Comparison of ENCODE assay signal across 29 cellular contexts in the genomic region with DNA sequence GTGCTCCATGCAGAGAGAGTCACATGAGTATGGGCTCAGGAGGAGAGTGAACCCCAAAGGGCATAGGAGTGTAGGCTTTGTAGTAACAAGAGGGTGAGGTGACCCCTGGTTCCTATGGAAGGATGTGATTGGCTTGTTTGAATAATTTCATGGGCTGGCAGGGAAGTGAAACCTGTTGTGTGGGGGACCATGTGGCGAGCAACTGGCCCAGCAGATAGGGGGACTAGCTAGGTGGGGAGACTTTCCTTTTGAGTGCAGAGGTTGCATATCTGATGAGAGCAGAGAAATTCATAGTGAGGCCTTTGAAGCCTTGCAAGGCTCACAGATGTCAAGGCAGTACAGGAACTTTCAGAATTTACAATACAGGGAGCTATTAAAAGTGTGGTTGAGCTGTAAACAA.
"Had no signal": no experiment of that assay in that cellular context is flagged by ENCODE, and none has a peak within 500 bp of the region (broad histone marks: within the 10 kb centered on the region; RNA-seq: fewer than 3 reads in every experiment).

No MANE protein-coding gene starts in this region.

- DNase-seq: activated B cell treated with CpG ODN at 0.5 μM for 24 hours; activated CD4-positive, alpha-beta T cell treated with anti-CD3 and anti-CD28 coated beads for 1 hour; activated CD4-positive, alpha-beta T cell treated with anti-CD3 and anti-CD28 coated beads, Interleukin-2, amount 10 ng/mL, durations not matched to agents 24 days and 14 days; activated CD4-positive, alpha-beta T cell treated with anti-CD3 and anti-CD28 coated beads, Interleukin-2, amount 50 U/mL, for 48 hours; activated CD8-positive, alpha-beta memory T cell treated with anti-CD3 and anti-CD28 coated beads, Interleukin-2, amount 10 ng/mL, durations not matched to agents 7 days and 5 days; activated effector memory CD4-positive, alpha-beta T cell treated with anti-CD3 and anti-CD28 coated beads, Interleukin-2, amount 50 U/mL, for 16 hours; activated naive CD4-positive, alpha-beta T cell treated with Interleukin-2 at 50 U/mL for 16 hours; activated naive CD8-positive, alpha-beta T cell treated with anti-CD3 and anti-CD28 coated beads, Interleukin-2, amount 50 U/mL, for 24 hours; activated T-cell treated with anti-CD3 and anti-CD28 coated beads, Interleukin-2, amount 50 U/mL, for 24 hours; amniotic stem cell; body of pancreas; MG63; MV-4-11; NCI-H1105; NCI-H1436; NCI-H1694 treated with DMSO at 0.1 percent for 48 hours; NCI-H2029 treated with DMSO at 0.1 percent for 48 hours; NCI-H345; NCI-H510A; NCI-H526 treated with DMSO at 0.1 percent for 48 hours; NCI-H82; PC-3; SHP77 treated with DMSO at 0.1 percent for 48 hours; T-helper 2 cell; T1000 had no signal

- H3K27ac ChIP-seq: ascending aorta, body of pancreas had no signal

- H3K4me3 ChIP-seq: ascending aorta, body of pancreas, MG63 had no signal

- H3K4me1 ChIP-seq: ascending aorta, body of pancreas had no signal

- FAIRE-seq: RCC 7860, TTC549 had no signal

- H3K36me3 ChIP-seq: ascending aorta, MG63 had no signal

- H3K9me3 ChIP-seq: ascending aorta, body of pancreas, MG63 had no signal

- ATAC-seq: activated CD8-positive, alpha-beta memory T cell treated with anti-CD3 and anti-CD28 coated beads, Interleukin-2, amount 10 ng/mL, durations not matched to agents 7 days and 5 days; activated naive CD4-positive, alpha-beta T cell treated with anti-CD3 and anti-CD28 coated beads, Interleukin-2, amount 50 U/mL, for 72 hours; activated naive CD8-positive, alpha-beta T cell treated with anti-CD3 and anti-CD28 coated beads, Interleukin-2, amount 50 U/mL, for 24 hours; body of pancreas; PC-3 had no signal

- H3K27me3 ChIP-seq: ascending aorta, body of pancreas, MG63 had no signal
